Comparison of ENCODE assay signal across 11 cellular contexts in genomic region chr12:24500466-24501232, GRCh38.
DNase-seq lines count a peak whose midpoint lies in the region; ATAC-seq and TF ChIP-seq lines count a peak whose summit lies in the region.
"Had no signal": no experiment of that assay in that cellular context is flagged by ENCODE, and none has a peak within 500 bp of the region (broad histone marks: within the 10 kb centered on the region; RNA-seq: fewer than 3 reads in every experiment).

No MANE protein-coding gene starts in this region.

- no peaks in the 10 kb centered on the region for H3K9me3 ChIP-seq in fibroblast of lung (ENCODE audit: control insufficient read depth, insufficient read depth, low read depth, low read length)

- H3K9ac ChIP-seq in fibroblast of lung (ENCODE audit: insufficient read depth, low read length) (peak overlapping the region; percentile 5), rectal smooth muscle tissue (ENCODE audit: low read length) (no peak overlapping the region)

- peak overlapping the region; percentile 22 to 57 (median 37) for H3K4me3 ChIP-seq in fibroblast of lung (replicated peaks in 1 of 4; ENCODE audit: control extremely low read depth in 1 of 4, insufficient read depth in 1 of 4, low read depth in 3 of 4, low read length in 4 of 4)
- peak overlapping the region; percentile 3 for H3K4me3 ChIP-seq in rectal smooth muscle tissue (ENCODE audit: low read length)

- no peak overlapping the region for H2AFZ ChIP-seq in fibroblast of lung (ENCODE audit: low read length)

- DNase-seq in COLO829 (ENCODE audit: low spot score): peak; percentile 79
- peak; percentile 38 for DNase-seq in RPMI7951 (ENCODE audit: low read depth)
- DNase-seq in fibroblast of lung (ENCODE audit: low read depth in 2 of 2): peak; percentile 54 to 74
- DNase-seq in DMS79 treated with DMSO at 0.1 percent for 48 hours (lab: John Stamatoyannopoulos, UW): no peak
- DNase-seq in globus pallidus (ENCODE audit: low spot score): no peak
- DNase-seq: caudate nucleus, WERI-Rb-1 had no signal

- TF ChIP-seq CTCF in fibroblast of lung (conservative IDR thresholded peaks at IDR 0.05 in 1 of 2, IDR thresholded peaks at IDR 0.05 in 1 of 2; ENCODE audit: low read depth in 1 of 2, low read length in 2 of 2): no peak

- ATAC-seq in GM18498 (IDR thresholded peaks at IDR 0.05; ENCODE audit: unreplicated experiment) (no peak), HG03432 (IDR thresholded peaks at IDR 0.05; ENCODE audit: unreplicated experiment) (no peak)

- H3K4me2 ChIP-seq in fibroblast of lung (ENCODE audit: extremely low read depth, insufficient read depth, low read length): peak overlapping the region; percentile 94

- peaks cover 11% of the 10 kb centered on the region for H3K79me2 ChIP-seq in fibroblast of lung (ENCODE audit: control insufficient read depth, insufficient read depth, low read length)

- no peaks in the 10 kb centered on the region for H3K36me3 ChIP-seq in fibroblast of lung (ENCODE audit: control insufficient read depth, insufficient read depth, low read length)
- H3K36me3 ChIP-seq in rectal smooth muscle tissue (ENCODE audit: control insufficient read depth, insufficient read depth, low read length): no peaks in the 10 kb centered on the region
- H3K36me3 ChIP-seq: WERI-Rb-1 had no signal

- peaks cover 8% of the 10 kb centered on the region for H3K4me1 ChIP-seq in fibroblast of lung (ENCODE audit: control insufficient read depth, extremely low read depth, insufficient read depth, low read length)
- H3K4me1 ChIP-seq in rectal smooth muscle tissue (ENCODE audit: control insufficient read depth, insufficient read depth, low read length): peaks cover 7% of the 10 kb centered on the region

- H4K20me1 ChIP-seq in fibroblast of lung (ENCODE audit: control insufficient read depth, extremely low read depth, insufficient read depth, low read length): no peaks in the 10 kb centered on the region

- peak overlapping the region; percentile 59 for H3K27ac ChIP-seq in fibroblast of lung (ENCODE audit: insufficient read depth, low read length)
- H3K27ac ChIP-seq in rectal smooth muscle tissue (ENCODE audit: low read depth, low read length): no peak overlapping the region
- H3K27ac ChIP-seq: skin epidermis, WERI-Rb-1 had no signal

- no peaks in the 10 kb centered on the region for H3K27me3 ChIP-seq in fibroblast of lung (ENCODE audit: control insufficient read depth, insufficient read depth, low read length)
- H3K27me3 ChIP-seq in rectal smooth muscle tissue (ENCODE audit: control insufficient read depth, insufficient read depth, low read length): no peaks in the 10 kb centered on the region

Comparison
In these comparisons a context has a peak if more than half of its experiments do, and no peak if none do; other contexts are left out.
1. DNase-seq: peak in COLO829 (single experiment), RPMI7951 (single experiment) and fibroblast of lung (2 of 2); none in DMS79 treated with DMSO at 0.1 percent for 48 hours (single experiment) and globus pallidus (single experiment).